Comparison of ENCODE assay signal across 13 cellular contexts in the genomic region with DNA sequence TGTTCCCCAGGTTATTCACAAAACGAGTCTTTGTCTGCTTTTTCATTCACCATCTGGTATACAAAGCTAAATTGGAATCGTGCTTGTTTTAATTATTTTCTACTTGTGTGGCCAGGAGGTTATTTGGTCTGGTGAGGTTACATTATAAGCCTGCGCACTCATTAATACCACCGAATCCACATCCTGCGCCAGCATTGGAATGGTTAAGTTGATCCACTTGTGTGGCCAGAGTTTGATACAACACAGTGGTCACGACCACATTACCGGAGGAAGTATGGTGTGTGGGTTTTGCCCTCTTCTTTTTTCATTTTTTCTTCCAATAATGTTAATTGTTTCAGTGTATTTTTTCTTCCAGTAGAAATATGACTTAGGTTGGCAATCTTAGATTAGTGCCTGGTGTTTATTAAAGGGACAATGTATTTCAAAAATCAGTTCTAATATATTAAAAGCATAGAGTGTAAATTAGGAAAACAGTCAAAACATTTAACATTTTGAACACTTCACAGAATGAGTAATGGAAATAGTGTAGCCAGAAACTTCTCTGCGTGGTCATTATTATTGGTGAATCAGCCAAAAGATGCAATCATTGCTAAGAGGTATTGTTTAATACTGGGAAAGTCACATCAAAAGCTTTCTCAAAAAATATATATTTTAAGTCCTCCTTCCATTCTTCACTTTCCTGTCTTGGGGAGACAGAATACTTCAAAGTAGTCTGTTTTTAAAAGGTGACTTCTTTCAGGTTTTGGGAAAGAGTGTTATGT.
DNase-seq lines count a peak whose midpoint lies in the region; ATAC-seq and TF ChIP-seq lines count a peak whose summit lies in the region.
"Had no signal": no experiment of that assay in that cellular context is flagged by ENCODE, and none has a peak within 500 bp of the region (broad histone marks: within the 10 kb centered on the region; RNA-seq: fewer than 3 reads in every experiment).

No MANE protein-coding gene starts in this region.

- TF ChIP-seq POLR2A in spleen (IDR thresholded peaks at IDR 0.05): no peak

- DNase-seq in activated CD4-positive, alpha-beta T cell treated with anti-CD3 and anti-CD28 coated beads for 36 hours: no peak
- no peak for DNase-seq in activated CD4-positive, alpha-beta T cell treated with anti-CD3 and anti-CD28 coated beads, Interleukin-2, amount 50 U/mL, for 48 hours
- DNase-seq in SK-N-SH (no peak), endodermal cell (no peak), left cardiac atrium (no peak), spleen (no peak), NCI-H748 (lab: John Stamatoyannopoulos, UW; ENCODE audit: unreplicated experiment) (no peak)
- DNase-seq: Karpas-422, NCI-H69, stomach, T-helper 9 cell had no signal

- WGBS in SK-N-SH (ENCODE audit: low lambda C conversion rate): 67% methylated on average over 8 of the region's 8 CpGs
- WGBS in endodermal cell (ENCODE audit: insufficient coverage in 1 of 2, insufficient read length in 1 of 2), 2 experiments: 60 to 90% methylated on average over 2 to 7 of the region's 8 CpGs
- 21 to 46% (median 35%) methylated on average over 8 of the region's 8 CpGs for WGBS in spleen, 5 donors

- H3K36me3 Mint-ChIP-seq in activated CD4-positive, alpha-beta T cell treated with anti-CD3 and anti-CD28 coated beads for 36 hours (ENCODE audit: low read depth): peaks cover 14% of the 10 kb centered on the region
- H3K36me3 Mint-ChIP-seq in endodermal cell (ENCODE audit: low read depth): peaks cover 2% of the 10 kb centered on the region

- TF ChIP-seq RAD21 in SK-N-SH (IDR thresholded peaks at IDR 0.05; ENCODE audit: low read length): no peak

- peak overlapping the region; percentile 7; the same call in 1 of the 2 replicates for H3K9ac ChIP-seq in SK-N-SH
- no peak overlapping the region for H3K9ac ChIP-seq in endodermal cell (ENCODE audit: extremely low read depth, low read length, poor library complexity, severe bottlenecking)
- H3K9ac ChIP-seq in skeletal muscle satellite cell (ENCODE audit: low read depth, low read length): peak overlapping the region; percentile 39

- H3K4me1 ChIP-seq in SK-N-SH (ENCODE audit: control insufficient read depth in 1 of 2, insufficient read depth in 2 of 2, low read depth in 1 of 2, low read length in 1 of 2): peaks cover 10 to 27% of the 10 kb centered on the region in 2 experiments
- peaks cover 8% of the 10 kb centered on the region for H3K4me1 ChIP-seq in endodermal cell (ENCODE audit: control insufficient read depth, insufficient read depth, low read length)
- peaks cover 40% of the 10 kb centered on the region for H3K4me1 ChIP-seq in skeletal muscle satellite cell (ENCODE audit: control insufficient read depth, insufficient read depth, low read length)
- peaks cover 35 to 100% (median 85%) of the 10 kb centered on the region in 6 donors for H3K4me1 ChIP-seq in spleen

- peaks cover 86% of the 10 kb centered on the region for H3K4me1 Mint-ChIP-seq in activated CD4-positive, alpha-beta T cell treated with anti-CD3 and anti-CD28 coated beads for 36 hours
- H3K4me1 Mint-ChIP-seq in endodermal cell: peaks cover 45% of the 10 kb centered on the region

- H3K27me3 Mint-ChIP-seq in activated CD4-positive, alpha-beta T cell treated with anti-CD3 and anti-CD28 coated beads for 36 hours: no peaks in the 10 kb centered on the region
- H3K27me3 Mint-ChIP-seq in endodermal cell (ENCODE audit: insufficient read depth): no peaks in the 10 kb centered on the region

- TF ChIP-seq EP300 in SK-N-SH (IDR thresholded peaks at IDR 0.05; ENCODE audit: borderline replicate concordance in 1 of 2, low read depth in 1 of 2, low read length in 1 of 2): no peak

- H3K79me2 ChIP-seq in SK-N-SH (ENCODE audit: insufficient read depth): peaks cover 52% of the 10 kb centered on the region

- POLR2A ChIA-PET in activated CD4-positive, alpha-beta T cell treated with anti-CD3 and anti-CD28 coated beads for 36 hours (lab: Charles Lee): interaction anchor here (0.6 kb wide), 1 partner anchor 605 kb away, joined by 3 read pairs; no protein-coding TSS in a partner anchor
- POLR2A ChIA-PET in SK-N-SH (lab: Yijun Ruan, JAX): no interaction called here

- H3K4me2 ChIP-seq in SK-N-SH (peak overlapping the region; percentile 53; the same call in 1 of the 2 replicates), skeletal muscle satellite cell (ENCODE audit: low read length) (peak overlapping the region; percentile 25)

- peaks cover 10% of the 10 kb centered on the region for H3F3A ChIP-seq in SK-N-SH (replicated peaks; ENCODE audit: insufficient read depth)

- H3K4me3 Mint-ChIP-seq in activated CD4-positive, alpha-beta T cell treated with anti-CD3 and anti-CD28 coated beads for 36 hours: no peak overlapping the region
- no peak overlapping the region for H3K4me3 Mint-ChIP-seq in endodermal cell

- H3K27ac Mint-ChIP-seq in activated CD4-positive, alpha-beta T cell treated with anti-CD3 and anti-CD28 coated beads for 36 hours: peak overlapping the region; percentile 82
- H3K27ac Mint-ChIP-seq in endodermal cell: peak overlapping the region; percentile 18

- H4K20me1 ChIP-seq in SK-N-SH (ENCODE audit: insufficient read depth): 0 out of 2 replicates have a peak, but pooled peaks cover 10% of the 10 kb centered on the region

- ATAC-seq in activated CD4-positive, alpha-beta T cell treated with anti-CD3 and anti-CD28 coated beads for 36 hours: no peak
- no peak for ATAC-seq in left cardiac atrium

- H3K4me3 ChIP-seq in SK-N-SH (ENCODE audit: low read depth in 2 of 2, low read length in 1 of 2) (no peak overlapping the region), endodermal cell (ENCODE audit: low read length) (no peak overlapping the region), skeletal muscle satellite cell (ENCODE audit: low read length) (no peak overlapping the region), spleen (no peak overlapping the region)
- H3K4me3 ChIP-seq: skin epidermis, stomach had no signal

- H3K9me2 ChIP-seq in SK-N-SH: no peaks in the 10 kb centered on the region

- H3K27ac ChIP-seq in SK-N-SH (ENCODE audit: low read depth in 2 of 2, low read length in 1 of 2) (peak overlapping the region in 1 of 2 experiments; percentile 81; a peak in 2 of 4 replicates), endodermal cell (ENCODE audit: low read depth, low read length) (no peak overlapping the region), spleen (peak overlapping the region in 1 of 8 donors; percentile 38)
- H3K27ac ChIP-seq: stomach had no signal

- TF ChIP-seq CTCF in SK-N-SH (IDR thresholded peaks at IDR 0.05): no peak
- no peak for TF ChIP-seq CTCF in endodermal cell (conservative IDR thresholded peaks at IDR 0.05)
- no peak for TF ChIP-seq CTCF in spleen (IDR thresholded peaks at IDR 0.05 in 8 of 11, conservative IDR thresholded peaks at IDR 0.05 in 3 of 11)

- no peaks in the 10 kb centered on the region for H3K9me3 Mint-ChIP-seq in activated CD4-positive, alpha-beta T cell treated with anti-CD3 and anti-CD28 coated beads for 36 hours (ENCODE audit: low read depth)
- H3K9me3 Mint-ChIP-seq in endodermal cell: no peaks in the 10 kb centered on the region

- no peaks in the 10 kb centered on the region for H3K36me3 ChIP-seq in SK-N-SH (replicated peaks in 1 of 2; ENCODE audit: control insufficient read depth in 1 of 2, insufficient read depth in 2 of 2, low read length in 1 of 2)
- H3K36me3 ChIP-seq in endodermal cell (ENCODE audit: control insufficient read depth, insufficient read depth, low read length): no peaks in the 10 kb centered on the region
- H3K36me3 ChIP-seq in skeletal muscle satellite cell (ENCODE audit: insufficient read depth, low read length): no peaks in the 10 kb centered on the region
- no peaks in the 10 kb centered on the region for H3K36me3 ChIP-seq in spleen
- H3K36me3 ChIP-seq: stomach had no signal

- H3K9me3 ChIP-seq in SK-N-SH (no peaks in the 10 kb centered on the region), endodermal cell (ENCODE audit: control insufficient read depth, low read length) (no peaks in the 10 kb centered on the region), skeletal muscle satellite cell (replicated peaks; ENCODE audit: low read length) (no peaks in the 10 kb centered on the region), spleen (no peaks in the 10 kb centered on the region)
- H3K9me3 ChIP-seq: stomach had no signal

- H2AFZ ChIP-seq in SK-N-SH (ENCODE audit: low read depth): no peak overlapping the region

- H3K27me3 ChIP-seq in SK-N-SH (ENCODE audit: insufficient read depth): no peaks in the 10 kb centered on the region
- no peaks in the 10 kb centered on the region for H3K27me3 ChIP-seq in endodermal cell (ENCODE audit: control insufficient read depth, insufficient read depth, low read length, poor library complexity, severe bottlenecking)
- no peaks in the 10 kb centered on the region for H3K27me3 ChIP-seq in skeletal muscle satellite cell (ENCODE audit: control insufficient read depth, insufficient read depth, low read length)
- H3K27me3 ChIP-seq in spleen (replicated peaks in 1 of 7): no peaks in the 10 kb centered on the region
- H3K27me3 ChIP-seq: stomach had no signal

- CTCF ChIA-PET in activated CD4-positive, alpha-beta T cell treated with anti-CD3 and anti-CD28 coated beads for 36 hours (lab: Charles Lee): no interaction called here
- CTCF ChIA-PET in SK-N-SH (lab: Yijun Ruan, JAX): no interaction called here

- intact Hi-C loops in activated CD4-positive, alpha-beta T cell treated with anti-CD3 and anti-CD28 coated beads for 36 hours (cut with DNase I, micrococcal nuclease): no loop called here
- intact Hi-C loops in left cardiac atrium (cut with DNase I): no loop called here
- intact Hi-C loops in spleen (cut with DNase I; ENCODE audit: low total_unique reads): no loop called here

TF ChIP-seq in SK-N-SH, 30 proteins besides CTCF, POLR2A, EP300 and RAD21:
- 0 out of 2 replicates have a peak, but pooled peaks have one; percentile 21 for TF ChIP-seq JUND (IDR thresholded peaks at IDR 0.05)
- TF ChIP-seq YY1 (IDR thresholded peaks at IDR 0.05; ENCODE audit: low read depth): no peak
- TF ChIP-seq NRF1 (IDR thresholded peaks at IDR 0.05; ENCODE audit: low read depth, low read length): no peak
